Comparison of ENCODE assay signal across 20 cellular contexts in genomic region chr9:112997236-112997941, GRCh38. TPM values are rescaled to one million over a fixed set of nuclear protein-coding genes. Genes with fewer than 3 reads are reported as not detected.
"Had no signal": no experiment of that assay in that cellular context is flagged by ENCODE, and none has a peak within 500 bp of the region (broad histone marks: within the 10 kb centered on the region; RNA-seq: fewer than 3 reads in every experiment).

No MANE protein-coding gene starts in this region.

- ATAC-seq: activated CD8-positive, alpha-beta T cell treated with anti-CD3 and anti-CD28 coated beads, Interleukin-2, amount 10 ng/mL, durations not matched to agents 7 days and 5 days; body of pancreas; heart left ventricle; left colon; lower lobe of right lung; stimulated activated memory B cell treated with anti-CD40 and anti-IgM and Interleukin-4, amounts not matched to agents 10 μg/mL and 1 μg/mL and 100 μg/mL, for 72 hours had no signal

- H3K4me1 ChIP-seq: body of pancreas, heart left ventricle, lower lobe of right lung, transverse colon, vagina had no signal

- H3K4me3 ChIP-seq: body of pancreas, heart left ventricle, lower lobe of right lung, transverse colon, vagina had no signal

- H3K27me3 ChIP-seq: body of pancreas, heart left ventricle, transverse colon, vagina had no signal

- H3K36me3 ChIP-seq: lower lobe of right lung had no signal

- H3K27ac ChIP-seq: body of pancreas, heart left ventricle, lower lobe of right lung, transverse colon, vagina had no signal

- DNase-seq: activated CD4-positive, alpha-beta T cell treated with anti-CD3 and anti-CD28 coated beads, Interleukin-2, amount 10 ng/mL, durations not matched to agents 24 days and 14 days; activated CD4-positive, CD25-positive, alpha-beta regulatory T cell; activated CD8-positive, alpha-beta memory T cell treated with anti-CD3 and anti-CD28 coated beads, Interleukin-2, amount 50 U/mL, for 4 hours; activated CD8-positive, alpha-beta T cell treated with anti-CD3 and anti-CD28 coated beads, Interleukin-2, amount 10 ng/mL, durations not matched to agents 7 days and 5 days; activated effector memory CD4-positive, alpha-beta T cell treated with anti-CD3 and anti-CD28 coated beads, Interleukin-2, amount 50 U/mL, for 16 hours; activated T-cell treated with anti-CD3 and anti-CD28 coated beads, Interleukin-2, amount 50 U/mL, for 48 hours; amniotic stem cell; body of pancreas; central memory CD4-positive, alpha-beta T cell; cortex of kidney; effector CD8-positive, alpha-beta T cell; heart left ventricle; left colon; lower lobe of right lung; midbrain; stimulated activated CD4-positive, alpha-beta T cell treated with anti-CD3 and anti-CD28 coated beads, Interleukin-12 subunit alpha, Interleukin-12 subunit beta, amount 100 ng/mL, for 4 hours; stimulated activated CD4-positive, alpha-beta T cell treated with anti-CD3 and anti-CD28 coated beads, Interleukin-2, amount 100 ng/mL, for 24 hours; transverse colon had no signal

RNA-seq across cellular contexts. Expression of gene ZNF883, which starts 14.6 kb away (rescaled TPM):
- total RNA-seq: activated CD4-positive, alpha-beta T cell treated with anti-CD3 and anti-CD28 coated beads, Interleukin-2, amount 10 ng/mL, durations not matched to agents 24 days and 14 days had no signal
